8 cellular contexts compared by ENCODE assay signal in genomic region chr12:56498126-56498902, GRCh38. TPM values are rescaled to one million over a fixed set of nuclear protein-coding genes. Genes with fewer than 3 reads are reported as not detected.
DNase-seq lines count a peak whose midpoint lies in the region; TF ChIP-seq lines count a peak whose summit lies in the region.
"Not testable (repeated sequence)": the region's sequence is repeated elsewhere in the genome, so short reads cannot be mapped to it uniquely, and the experiment has no call there.
"Had no signal": no experiment of that assay in that cellular context is flagged by ENCODE, and none has a peak within 500 bp of the region (broad histone marks: within the 10 kb centered on the region; RNA-seq: fewer than 3 reads in every experiment).

No MANE protein-coding gene starts in this region.

- not testable (repeated sequence) for H2BK120ac ChIP-seq in neuronal stem cell (ENCODE audit: low read depth, low read length)

- not testable (repeated sequence) for H3K27me3 ChIP-seq in SJCRH30; neuronal stem cell (ENCODE audit: control insufficient read depth in 3 of 3, insufficient read depth in 3 of 3, low read depth in 1 of 3, low read length in 3 of 3)

- H4K8ac ChIP-seq in neuronal stem cell (ENCODE audit: low read depth, low read length): not testable (repeated sequence)

- not testable (repeated sequence) for H2BK12ac ChIP-seq in neuronal stem cell (ENCODE audit: low read length)

- no CpG with 5 or more reads among the region's 14 CpGs for WGBS in neuronal stem cell (ENCODE audit: extremely low coverage in 2 of 2, insufficient read length in 2 of 2, insufficient replicate concordance in 1 of 2), 2 donors

- H3K18ac ChIP-seq in neuronal stem cell (ENCODE audit: low read length): not testable (repeated sequence)

- H3K14ac ChIP-seq in neuronal stem cell (ENCODE audit: low read length): not testable (repeated sequence)

- not testable (repeated sequence) for H3K9ac ChIP-seq in neuronal stem cell (ENCODE audit: low read depth, low read length, poor library complexity)

- TF ChIP-seq CTCF in fibroblast of villous mesenchyme (IDR thresholded peaks at IDR 0.05; ENCODE audit: insufficient read depth, low read depth, low read length): not testable (repeated sequence)

- H3K9me3 ChIP-seq in SJCRH30 (replicated peaks): not testable (repeated sequence)
- H3K9me3 ChIP-seq in neuronal stem cell (replicated peaks in 1 of 2; ENCODE audit: control insufficient read depth in 2 of 2, insufficient read depth in 1 of 2, low read depth in 1 of 2, low read length in 2 of 2): peaks cover 0 to 12% of the 10 kb centered on the region in 2 donors

- not testable (repeated sequence) for H3K27ac ChIP-seq in SJCRH30; neuronal stem cell (replicated peaks; ENCODE audit: low read length)

- not testable (repeated sequence) for H3K36me3 ChIP-seq in SJCRH30; neuronal stem cell (replicated peaks in 1 of 2; ENCODE audit: control insufficient read depth in 2 of 2, insufficient read depth in 2 of 2, low read length in 2 of 2)

- not testable (repeated sequence) for H2AK5ac ChIP-seq in neuronal stem cell (ENCODE audit: low read depth, low read length)

- H3K4me1 ChIP-seq in SJCRH30; neuronal stem cell (ENCODE audit: control insufficient read depth in 2 of 2, insufficient read depth in 1 of 2, low read depth in 1 of 2, low read length in 2 of 2): not testable (repeated sequence)

- not testable (repeated sequence) for H3K4me2 ChIP-seq in neuronal stem cell (ENCODE audit: insufficient read depth, low read length, poor library complexity, severe bottlenecking)

- not testable (repeated sequence) for H2AFZ ChIP-seq in neuronal stem cell (ENCODE audit: low read length)

- not testable (repeated sequence) for H3K4me3 ChIP-seq in SJCRH30; fibroblast of villous mesenchyme (ENCODE audit: low read depth, low read length); neuronal stem cell (ENCODE audit: low read length in 2 of 2)

- H2BK5ac ChIP-seq in neuronal stem cell (ENCODE audit: low read length): not testable (repeated sequence)

- H3K4ac ChIP-seq in neuronal stem cell (ENCODE audit: low read length): not testable (repeated sequence)

- not testable (repeated sequence) for H3K79me1 ChIP-seq in neuronal stem cell (ENCODE audit: low read depth, low read length)

- DNase-seq in DMS79 treated with DMSO at 0.1 percent for 48 hours (lab: John Stamatoyannopoulos, UW) (peak; percentile 9), NCI-H1105 treated with DMSO at 0.1 percent for 48 hours (lab: John Stamatoyannopoulos, UW) (peak; percentile 39), NCI-H345 (lab: John Stamatoyannopoulos, UW) (peak; percentile 42), SJCRH30 (peak; percentile 27 to 45), fibroblast of villous mesenchyme (ENCODE audit: low read depth) (peak; percentile 83), neuronal stem cell (ENCODE audit: low spot score) (peak; percentile 57)

- H3K23ac ChIP-seq in neuronal stem cell (ENCODE audit: low read depth, low read length, poor library complexity): not testable (repeated sequence)

- H4K91ac ChIP-seq in neuronal stem cell (ENCODE audit: low read depth, low read length, poor library complexity): not testable (repeated sequence)

- H2BK15ac ChIP-seq in neuronal stem cell (ENCODE audit: low read length): not testable (repeated sequence)

RNA-seq across cellular contexts. Expression of gene GLS2, which starts 10.4 kb away (rescaled TPM):
- not detected in 2 replicates for total RNA-seq in SJCRH30 (2014; rRNA removed; shearing (Covaris generic))
- total RNA-seq in fibroblast of villous mesenchyme: under 0.01 TPM in 1 of 2 replicates, not detected in the other
- polyA plus RNA-seq in neuronal stem cell (2013, experiment 1 of 2): 0.85 TPM
- 0.44 TPM for polyA plus RNA-seq in neuronal stem cell (2013, experiment 2 of 2)

RNA-seq across cellular contexts. Expression of gene RBMS2, which starts 23.3 kb away (rescaled TPM):
- 9.3 and 9.4 TPM in 2 replicates for total RNA-seq in SJCRH30 (2014; rRNA removed; shearing (Covaris generic))
- total RNA-seq in fibroblast of villous mesenchyme: 21.9 and 32.8 TPM in 2 replicates
- 10.5 TPM for polyA plus RNA-seq in neuronal stem cell (2013, experiment 1 of 2)
- polyA plus RNA-seq in neuronal stem cell (2013, experiment 2 of 2): 10.2 TPM

RNA-seq across cellular contexts. Expression of gene SPRYD4, which starts 29.9 kb away (rescaled TPM):
- total RNA-seq in SJCRH30 (2014; rRNA removed; shearing (Covaris generic)): 3.0 and 3.7 TPM in 2 replicates
- 2.3 and 3.0 TPM in 2 replicates for total RNA-seq in fibroblast of villous mesenchyme
- polyA plus RNA-seq in neuronal stem cell (2013, experiment 1 of 2): 1.0 TPM
- polyA plus RNA-seq in neuronal stem cell (2013, experiment 2 of 2): 0.97 TPM

RNA-seq across cellular contexts. Expression of gene MIP, which starts 43.9 kb away (rescaled TPM):
- total RNA-seq in SJCRH30 (2014; rRNA removed; shearing (Covaris generic)): not detected in 2 replicates
- not detected in 2 replicates for total RNA-seq in fibroblast of villous mesenchyme
- 0.08 TPM for polyA plus RNA-seq in neuronal stem cell (2013, experiment 1 of 2)
- polyA plus RNA-seq in neuronal stem cell (2013, experiment 2 of 2): 0.06 TPM
- total RNA-seq: Calu3; CD4-positive, alpha-beta T cell had no signal

RNA-seq across cellular contexts. Expression of gene TIMELESS, which starts 49.1 kb away (rescaled TPM):
- total RNA-seq in SJCRH30 (2014; rRNA removed; shearing (Covaris generic)): 32.3 and 36.2 TPM in 2 replicates
- total RNA-seq in fibroblast of villous mesenchyme: 7.1 and 7.8 TPM in 2 replicates
- polyA plus RNA-seq in neuronal stem cell (2013, experiment 1 of 2): 67.8 TPM
- 67.8 TPM for polyA plus RNA-seq in neuronal stem cell (2013, experiment 2 of 2)

Comparison
In these comparisons a context has a peak if more than half of its experiments do, and no peak if none do; other contexts are left out.
1. DNase-seq: peak in every context shown above with its lines; median percentile 83 in fibroblast of villous mesenchyme; 57 in neuronal stem cell; 42 in NCI-H345; 39 in NCI-H1105 treated with DMSO at 0.1 percent for 48 hours; 36 in SJCRH30; 9 in DMS79 treated with DMSO at 0.1 percent for 48 hours.